Comparison of ENCODE assay signal across 7 cellular contexts in the genomic region with DNA sequence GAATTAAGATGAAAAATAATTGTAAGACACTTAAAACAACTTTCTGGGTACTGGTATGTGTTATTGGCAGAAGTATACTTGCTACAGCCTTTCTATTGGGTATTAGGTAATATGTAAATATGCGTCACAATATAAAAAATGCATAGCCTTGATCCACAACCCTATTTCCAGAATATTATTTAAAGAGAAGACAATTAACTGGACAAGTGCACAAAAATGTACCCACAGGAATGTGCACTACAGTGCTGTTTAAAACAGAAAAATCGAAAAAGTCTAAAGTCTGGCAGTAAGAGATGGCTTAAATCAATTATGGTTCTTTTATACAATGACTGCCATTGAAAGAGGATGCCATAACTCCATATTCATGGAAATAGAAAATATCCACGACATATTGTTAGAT.
"Had no signal": no experiment of that assay in that cellular context is flagged by ENCODE, and none has a peak within 500 bp of the region (broad histone marks: within the 10 kb centered on the region; RNA-seq: fewer than 3 reads in every experiment).

No MANE protein-coding gene starts in this region.

- FAIRE-seq: HTR-8/SVneo, K562 had no signal

- DNase-seq: IMR-90, KBM-7, KG1 had no signal

- H3K9ac ChIP-seq: KMS-11 had no signal

- H3K4me2 ChIP-seq: KMS-11 had no signal

- ATAC-seq: K562 had no signal

- H3K27ac ChIP-seq: HL-60, KMS-11 had no signal

- H3K4me3 ChIP-seq: K562 had no signal
